13 cellular contexts compared by ENCODE assay signal in the genomic region with DNA sequence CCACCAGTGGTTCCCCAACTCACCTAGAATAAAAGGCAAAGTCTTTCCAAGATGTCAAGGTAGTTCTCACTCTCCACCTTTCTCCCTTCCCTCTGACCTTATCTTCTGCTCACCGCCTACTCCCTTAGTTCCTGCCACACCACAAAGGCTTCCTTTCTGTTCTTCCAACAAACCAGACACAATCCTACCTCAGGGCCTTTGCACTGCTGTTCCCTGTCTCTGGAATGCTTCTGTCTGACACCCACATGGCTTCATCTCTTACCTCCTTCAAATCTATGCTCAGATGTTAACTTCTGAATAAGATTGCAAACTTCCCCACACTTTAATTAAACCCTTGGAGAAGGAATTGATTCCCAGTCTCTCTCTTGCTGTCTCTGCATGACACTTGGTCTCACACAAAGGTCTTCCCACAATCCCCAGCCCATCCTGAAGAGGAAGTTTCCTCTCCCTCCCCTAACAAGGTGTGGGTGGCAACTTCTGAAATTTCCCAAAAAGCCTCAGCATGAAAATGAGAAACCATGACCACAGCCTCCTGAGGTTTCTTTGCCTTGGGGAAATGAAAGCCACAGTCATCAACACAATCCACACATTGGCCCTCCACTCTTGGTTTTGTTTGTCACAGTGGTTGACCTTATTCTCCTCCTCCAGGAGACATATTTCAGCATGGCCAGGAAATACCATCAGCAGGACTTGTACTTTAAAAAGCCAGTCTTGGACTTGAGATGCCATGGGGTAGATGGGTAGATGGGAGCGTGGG. TPM values are rescaled to one million over a fixed set of nuclear protein-coding genes. Genes with fewer than 3 reads are reported as not detected.
DNase-seq lines count a peak whose midpoint lies in the region; ATAC-seq and TF ChIP-seq lines count a peak whose summit lies in the region.
"Had no signal": no experiment of that assay in that cellular context is flagged by ENCODE, and none has a peak within 500 bp of the region (broad histone marks: within the 10 kb centered on the region; RNA-seq: fewer than 3 reads in every experiment).

No MANE protein-coding gene starts in this region.

- H3K4me1 Mint-ChIP-seq in endothelial cell (ENCODE audit: unreplicated experiment) = peaks cover 27% of the 10 kb centered on the region

- DNase-seq in left ventricle myocardium inferior = no peak
- DNase-seq in left cardiac atrium = no peak
- peak; percentile 65 for DNase-seq in RPMI8226
- no peak for DNase-seq in endothelial cell (ENCODE audit: low spot score)
- no peak for DNase-seq in uterus
- no peak for DNase-seq in NCI-H1092 treated with DMSO at 0.1 percent for 48 hours (lab: John Stamatoyannopoulos, UW)
- no peak for DNase-seq in effector memory CD4-positive, alpha-beta T cell
- DNase-seq: hypothalamus, NCI-H446, SHP77 had no signal

- H3K4me3 Mint-ChIP-seq in endothelial cell (ENCODE audit: unreplicated experiment) = peak overlapping the region; percentile 17
- H3K4me3 Mint-ChIP-seq: memory B cell had no signal

- peaks cover 1% of the 10 kb centered on the region for H3K27me3 Mint-ChIP-seq in endothelial cell (ENCODE audit: unreplicated experiment)
- H3K27me3 Mint-ChIP-seq: memory B cell had no signal

- H3K4me3 ChIP-seq in left ventricle myocardium inferior (no peak overlapping the region), uterus (no peak overlapping the region)
- no peak overlapping the region for H3K4me3 ChIP-seq in effector memory CD4-positive, alpha-beta T cell (ENCODE audit: insufficient read depth, low read depth, low read length, poor library complexity, severe bottlenecking)
- H3K4me3 ChIP-seq: tibial nerve had no signal

- TF ChIP-seq CTCF in left ventricle myocardium inferior (IDR thresholded peaks at IDR 0.05; ENCODE audit: borderline replicate concordance) = no peak
- TF ChIP-seq CTCF in endothelial cell (IDR thresholded peaks at IDR 0.05; ENCODE audit: unreplicated experiment) = no peak
- no peak for TF ChIP-seq CTCF in uterus (IDR thresholded peaks at IDR 0.05)

- H3K27me3 ChIP-seq in left ventricle myocardium inferior (ENCODE audit: low read depth) (no peaks in the 10 kb centered on the region), uterus (no peaks in the 10 kb centered on the region)
- no peaks in the 10 kb centered on the region for H3K27me3 ChIP-seq in effector memory CD4-positive, alpha-beta T cell (replicated peaks; ENCODE audit: control insufficient read depth, insufficient read depth, low read length, poor library complexity, severe bottlenecking)
- H3K27me3 ChIP-seq: tibial nerve had no signal

- H3K27ac Mint-ChIP-seq in endothelial cell (ENCODE audit: unreplicated experiment) = no peak overlapping the region
- H3K27ac Mint-ChIP-seq: memory B cell had no signal

- no peak for ATAC-seq in left cardiac atrium
- no peak for ATAC-seq in GM21619 (IDR thresholded peaks at IDR 0.05; ENCODE audit: unreplicated experiment)

- H3K36me3 ChIP-seq in left ventricle myocardium inferior (no peaks in the 10 kb centered on the region), uterus (no peaks in the 10 kb centered on the region)
- H3K36me3 ChIP-seq in effector memory CD4-positive, alpha-beta T cell (ENCODE audit: control insufficient read depth, insufficient read depth, low read length) = no peaks in the 10 kb centered on the region
- H3K36me3 ChIP-seq: tibial nerve had no signal

- H3K4me1 ChIP-seq in left ventricle myocardium inferior (peaks cover 41% of the 10 kb centered on the region), uterus (peaks cover 0 to 7% of the 10 kb centered on the region in 2 donors)
- no peaks in the 10 kb centered on the region for H3K4me1 ChIP-seq in effector memory CD4-positive, alpha-beta T cell (ENCODE audit: control insufficient read depth, insufficient read depth, low read length, poor library complexity, severe bottlenecking)

- H3K9me3 Mint-ChIP-seq in endothelial cell (ENCODE audit: unreplicated experiment) = no peaks in the 10 kb centered on the region
- H3K9me3 Mint-ChIP-seq: memory B cell had no signal

- H3K9me3 ChIP-seq in left ventricle myocardium inferior (replicated peaks) (no peaks in the 10 kb centered on the region), uterus (no peaks in the 10 kb centered on the region)
- no peaks in the 10 kb centered on the region for H3K9me3 ChIP-seq in effector memory CD4-positive, alpha-beta T cell (ENCODE audit: control insufficient read depth, low read length)
- H3K9me3 ChIP-seq: tibial nerve had no signal

- H3K27ac ChIP-seq in left ventricle myocardium inferior (replicated peaks) (peak overlapping the region; percentile 97), uterus (peak overlapping the region; percentile 96 to 97)
- H3K27ac ChIP-seq in effector memory CD4-positive, alpha-beta T cell (ENCODE audit: insufficient read depth, low read length, poor library complexity, severe bottlenecking) = no peak overlapping the region
- H3K27ac ChIP-seq: tibial nerve had no signal

- H3K36me3 Mint-ChIP-seq in endothelial cell (ENCODE audit: low read depth, unreplicated experiment) = no peaks in the 10 kb centered on the region
- H3K36me3 Mint-ChIP-seq: memory B cell had no signal

- TF ChIP-seq POLR2A in uterus (IDR thresholded peaks at IDR 0.05) = no peak

- intact Hi-C loops in left ventricle myocardium inferior (cut with micrococcal nuclease) = no loop called here
- intact Hi-C loops in left cardiac atrium (cut with DNase I) = no loop called here
- intact Hi-C loops in uterus (cut with DNase I; ENCODE audit: low total_unique reads) = no loop called here

RNA-seq across cellular contexts. Expression of gene RYK, which starts 3.0 kb away (rescaled TPM):
- total RNA-seq in left ventricle myocardium inferior (32.3 TPM), left cardiac atrium (10 to 100 TPM; 40.5 to 46.2 TPM), endothelial cell (ENCODE audit: unreplicated experiment) (60.4 TPM), uterus (100 to 1,000 TPM in 3 of 4 donors, 10 to 100 TPM in 1; 54.3 to 225 (median 138) TPM)
